In the genomic region with DNA sequence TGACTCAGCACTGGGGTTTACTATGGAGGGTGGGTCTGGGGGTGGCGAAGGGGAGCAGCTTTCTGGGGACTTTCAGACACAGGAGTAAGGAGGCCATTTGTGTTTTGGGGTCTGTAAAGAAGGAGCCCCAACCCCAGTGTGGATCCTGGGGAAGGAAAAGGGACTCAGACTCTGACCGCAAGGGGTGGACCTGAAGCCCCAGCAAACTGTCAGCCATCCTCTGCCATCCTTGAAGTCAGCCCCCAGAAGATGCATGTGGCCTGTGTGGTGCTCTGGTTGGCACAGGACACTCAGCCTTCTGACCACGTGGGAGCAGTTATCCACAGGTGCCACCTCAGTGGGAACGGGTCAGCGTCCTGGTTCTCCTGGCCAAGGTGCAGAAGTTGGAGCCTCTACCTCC, we compare ENCODE assay signal across 15 cellular contexts. TPM values are rescaled to one million over a fixed set of nuclear protein-coding genes. Genes with fewer than 3 reads are reported as not detected.
DNase-seq lines count a peak whose midpoint lies in the region; ATAC-seq, FAIRE-seq and TF ChIP-seq lines count a peak whose summit lies in the region.
"Had no signal": no experiment of that assay in that cellular context is flagged by ENCODE, and none has a peak within 500 bp of the region (broad histone marks: within the 10 kb centered on the region; RNA-seq: fewer than 3 reads in every experiment).

No MANE protein-coding gene starts in this region.

- H4K8ac ChIP-seq in trophoblast cell (ENCODE audit: low read depth, low read length) = no peak overlapping the region

- H3K4ac ChIP-seq in trophoblast cell (ENCODE audit: low read depth, low read length) = no peak overlapping the region

- peaks cover 26% of the 10 kb centered on the region for H3K79me1 ChIP-seq in trophoblast cell (ENCODE audit: low read length)

- peak overlapping the region; percentile 92 for H3K9ac ChIP-seq in Loucy (ENCODE audit: low read depth, low read length, poor library complexity, severe bottlenecking)
- no peak overlapping the region for H3K9ac ChIP-seq in trophoblast cell (ENCODE audit: low read length)

- no peak for TF ChIP-seq CTCF in Loucy (conservative IDR thresholded peaks at IDR 0.05; ENCODE audit: low read length)

- H3K9me2 ChIP-seq in Loucy (replicated peaks; ENCODE audit: low read depth, low read length) = no peaks in the 10 kb centered on the region

- no peak overlapping the region for H4K91ac ChIP-seq in trophoblast cell (ENCODE audit: low read depth, low read length)

- H3K23ac ChIP-seq in trophoblast cell (ENCODE audit: low read length) = no peak overlapping the region

- no peak for ATAC-seq in activated naive CD8-positive, alpha-beta T cell treated with anti-CD3 and anti-CD28 coated beads, Interleukin-2, amount 50 U/mL, for 24 hours
- ATAC-seq in HG03378 (IDR thresholded peaks at IDR 0.05; ENCODE audit: unreplicated experiment) = no peak
- ATAC-seq: gastrocnemius medialis had no signal

- DNase-seq in NK-92 treated with Interleukin-12 subunit alpha and Interleukin-12 subunit beta, amount 100 ng/mL, for 24 hours (lab: John Stamatoyannopoulos, UW) = peak; percentile 44
- DNase-seq in NK-92 (lab: John Stamatoyannopoulos, UW; ENCODE audit: unreplicated experiment) (no peak), trophoblast cell (no peak), HTR-8/SVneo (ENCODE audit: insufficient read length, low spot score) (no peak)
- no peak for DNase-seq in activated naive CD8-positive, alpha-beta T cell treated with anti-CD3 and anti-CD28 coated beads, Interleukin-2, amount 50 U/mL, for 24 hours
- no peak for DNase-seq in stimulated activated CD4-positive, alpha-beta T cell treated with anti-CD3 and anti-CD28 coated beads, Interleukin-2, amount 100 ng/mL, for 48 hours
- DNase-seq: activated CD4-positive, alpha-beta T cell treated with anti-CD3 and anti-CD28 coated beads for 4 hours; effector CD8-positive, alpha-beta T cell had no signal

- H4K12ac ChIP-seq in trophoblast cell (ENCODE audit: low read depth, low read length) = no peak overlapping the region

- no peaks in the 10 kb centered on the region for H4K20me1 ChIP-seq in Loucy (ENCODE audit: insufficient read depth, low read length, poor library complexity, severe bottlenecking)

- H3K9me3 Mint-ChIP-seq in activated naive CD8-positive, alpha-beta T cell treated with anti-CD3 and anti-CD28 coated beads, Interleukin-2, amount 50 U/mL, for 24 hours = no peaks in the 10 kb centered on the region

- H3K79me2 ChIP-seq in Loucy (ENCODE audit: insufficient read depth, low read length) = peaks cover 20% of the 10 kb centered on the region
- no peaks in the 10 kb centered on the region for H3K79me2 ChIP-seq in trophoblast cell (ENCODE audit: control insufficient read depth, insufficient read depth, low read length, poor library complexity)

- no peaks in the 10 kb centered on the region for H3K36me3 Mint-ChIP-seq in activated naive CD8-positive, alpha-beta T cell treated with anti-CD3 and anti-CD28 coated beads, Interleukin-2, amount 50 U/mL, for 24 hours (ENCODE audit: low read depth)

- no peak overlapping the region for H3K27ac ChIP-seq in trophoblast cell (ENCODE audit: low read depth, low read length)
- H3K27ac ChIP-seq: 22Rv1, thoracic aorta had no signal

- H3K36me3 ChIP-seq in Loucy (ENCODE audit: insufficient read depth, low read length) (no peaks in the 10 kb centered on the region), trophoblast cell (ENCODE audit: control insufficient read depth in 1 of 2, insufficient read depth in 2 of 2, low read length in 2 of 2) (no peaks in the 10 kb centered on the region)
- H3K36me3 ChIP-seq: ascending aorta, gastrocnemius medialis, right lobe of liver, thoracic aorta had no signal

- no peaks in the 10 kb centered on the region for H3K27me3 ChIP-seq in Loucy (ENCODE audit: insufficient read depth, low read length, poor library complexity, severe bottlenecking)
- H3K27me3 ChIP-seq in trophoblast cell (ENCODE audit: insufficient read depth, low read length) = no peaks in the 10 kb centered on the region
- H3K27me3 ChIP-seq: ascending aorta, gastrocnemius medialis, right lobe of liver had no signal

- H2BK5ac ChIP-seq in trophoblast cell (ENCODE audit: low read depth, low read length, poor library complexity) = no peak overlapping the region

- H3K27ac Mint-ChIP-seq in activated naive CD8-positive, alpha-beta T cell treated with anti-CD3 and anti-CD28 coated beads, Interleukin-2, amount 50 U/mL, for 24 hours = peak overlapping the region; percentile 91

- H3K4me2 ChIP-seq in Loucy (ENCODE audit: low read depth, low read length, poor library complexity, severe bottlenecking) (peak overlapping the region; percentile 90), trophoblast cell (ENCODE audit: low read length) (no peak overlapping the region)

- H3K4me3 ChIP-seq in Loucy (ENCODE audit: low read length, poor library complexity, severe bottlenecking) = peak overlapping the region; percentile 68
- no peak overlapping the region for H3K4me3 ChIP-seq in trophoblast cell (ENCODE audit: low read depth, low read length)
- H3K4me3 ChIP-seq: ascending aorta, gastrocnemius medialis, right lobe of liver, thoracic aorta had no signal

- peaks cover 26% of the 10 kb centered on the region for H3F3A ChIP-seq in Loucy (ENCODE audit: low read depth)

- no peak overlapping the region for H2BK120ac ChIP-seq in trophoblast cell (ENCODE audit: insufficient read depth, low read length, poor library complexity)

- no CpG with 5 or more reads among the region's 5 CpGs for WGBS in trophoblast cell (ENCODE audit: extremely low coverage, insufficient coverage, insufficient read length)

- peak overlapping the region; percentile 60 for H2AK5ac ChIP-seq in trophoblast cell (ENCODE audit: low read length)

- no peak for FAIRE-seq in HTR-8/SVneo (lab: Jason Lieb, UNC)

- peak overlapping the region; percentile 10 for H2BK12ac ChIP-seq in trophoblast cell (ENCODE audit: low read length)

- peaks cover 55% of the 10 kb centered on the region for H3K4me1 Mint-ChIP-seq in activated naive CD8-positive, alpha-beta T cell treated with anti-CD3 and anti-CD28 coated beads, Interleukin-2, amount 50 U/mL, for 24 hours

- H3K9me3 ChIP-seq in Loucy (ENCODE audit: insufficient read depth, low read depth, low read length) = no peaks in the 10 kb centered on the region
- H3K9me3 ChIP-seq in trophoblast cell (ENCODE audit: insufficient read depth, low read depth, low read length) = no peaks in the 10 kb centered on the region
- H3K9me3 ChIP-seq: ascending aorta, gastrocnemius medialis, right lobe of liver, thoracic aorta had no signal

- H3K14ac ChIP-seq in trophoblast cell (ENCODE audit: low read length) = peak overlapping the region; percentile 21

- H3K4me3 Mint-ChIP-seq in activated naive CD8-positive, alpha-beta T cell treated with anti-CD3 and anti-CD28 coated beads, Interleukin-2, amount 50 U/mL, for 24 hours = no peak overlapping the region

- H3K4me1 ChIP-seq in Loucy (ENCODE audit: insufficient read depth, low read length, poor library complexity, severe bottlenecking) (peaks cover 87% of the 10 kb centered on the region), trophoblast cell (ENCODE audit: control insufficient read depth in 1 of 2, insufficient read depth in 2 of 2, low read length in 2 of 2) (peaks cover 39 to 57% of the 10 kb centered on the region in 2 experiments)

- no peaks in the 10 kb centered on the region for H3K27me3 Mint-ChIP-seq in activated naive CD8-positive, alpha-beta T cell treated with anti-CD3 and anti-CD28 coated beads, Interleukin-2, amount 50 U/mL, for 24 hours

- H3K18ac ChIP-seq in trophoblast cell (ENCODE audit: low read length) = no peak overlapping the region

- H2AFZ ChIP-seq in Loucy (ENCODE audit: low read length) (no peak overlapping the region), trophoblast cell (ENCODE audit: insufficient read depth, low read length, poor library complexity) (no peak overlapping the region)

RNA-seq across cellular contexts. Expression of a gene that starts 26.0 kb away (rescaled TPM):
- polyA plus RNA-seq in trophoblast cell (2013) = not detected in 2 replicates

RNA-seq across cellular contexts. Expression of a gene that starts 48.9 kb away (rescaled TPM):
- polyA plus RNA-seq in trophoblast cell (2013) = 67.7 and 68.6 TPM in 2 replicates
